ENCODE assay signal across 9 cellular contexts in the genomic region with DNA sequence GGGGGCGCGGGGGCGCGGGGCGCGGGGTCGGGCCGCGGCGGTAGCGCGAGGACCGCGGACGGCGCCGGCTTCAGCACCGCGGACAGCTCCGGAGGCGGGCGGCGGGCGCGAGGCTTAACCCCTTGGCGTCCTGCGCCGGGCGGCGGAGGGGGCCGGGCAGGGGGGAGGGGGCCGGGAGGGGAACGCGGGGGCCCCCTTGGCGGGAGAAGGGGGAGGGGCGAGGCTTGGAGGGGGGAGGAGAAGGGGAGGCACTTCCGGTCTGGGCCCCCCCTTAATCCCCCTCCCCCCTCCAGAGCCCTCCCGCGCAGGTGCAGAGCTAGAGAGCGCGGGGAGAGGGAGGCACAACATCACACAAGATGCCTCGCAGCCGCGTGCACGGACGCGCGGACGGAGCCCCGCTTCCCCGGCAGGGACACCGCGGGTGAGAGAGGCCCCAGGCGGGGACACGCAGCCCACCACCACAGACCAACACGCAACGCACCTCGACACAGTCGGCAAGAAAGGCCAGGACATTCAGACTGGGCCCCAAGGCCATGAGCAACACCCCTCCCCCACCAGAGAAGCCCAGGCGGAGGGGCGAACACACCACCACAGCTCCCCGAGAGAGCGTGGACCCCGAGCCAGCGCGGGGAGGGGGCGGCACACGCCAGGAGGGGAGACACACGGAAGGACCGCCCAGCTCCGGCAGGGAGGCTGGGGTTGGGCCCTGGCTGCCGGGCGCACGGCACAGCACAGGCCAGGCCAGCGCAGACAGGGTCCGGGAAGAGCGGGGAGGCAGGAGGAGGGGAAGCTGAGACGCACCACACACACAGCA. TPM values are rescaled to one million over a fixed set of nuclear protein-coding genes. Genes with fewer than 3 reads are reported as not detected.
DNase-seq lines count a peak whose midpoint lies in the region; ATAC-seq and TF ChIP-seq lines count a peak whose summit lies in the region.
"Had no signal": no experiment of that assay in that cellular context is flagged by ENCODE, and none has a peak within 500 bp of the region (broad histone marks: within the 10 kb centered on the region; RNA-seq: fewer than 3 reads in every experiment).

No MANE protein-coding gene starts in this region.

- intact Hi-C loops in activated CD4-positive, alpha-beta T cell treated with anti-CD3 and anti-CD28 coated beads for 36 hours (cut with DNase I, micrococcal nuclease): no loop called here

- CTCF ChIA-PET in activated CD4-positive, alpha-beta T cell treated with anti-CD3 and anti-CD28 coated beads for 36 hours (lab: Charles Lee): interaction anchor here (0.5 kb wide), 1 partner anchor 103 kb away, joined by 3 read pairs; no protein-coding TSS in a partner anchor

- no peak overlapping the region for H3K27ac Mint-ChIP-seq in activated CD4-positive, alpha-beta T cell treated with anti-CD3 and anti-CD28 coated beads for 36 hours
- no peak overlapping the region for H3K27ac Mint-ChIP-seq in progenitor cell of endocrine pancreas
- H3K27ac Mint-ChIP-seq: activated B cell treated with CpG ODN at 0.5 μM for 24 hours had no signal

- H3K4me1 Mint-ChIP-seq in activated CD4-positive, alpha-beta T cell treated with anti-CD3 and anti-CD28 coated beads for 36 hours: no peaks in the 10 kb centered on the region
- H3K4me1 Mint-ChIP-seq in progenitor cell of endocrine pancreas (ENCODE audit: low read depth): no peaks in the 10 kb centered on the region

- H3K9me3 Mint-ChIP-seq in activated CD4-positive, alpha-beta T cell treated with anti-CD3 and anti-CD28 coated beads for 36 hours (ENCODE audit: low read depth): no peaks in the 10 kb centered on the region
- no peaks in the 10 kb centered on the region for H3K9me3 Mint-ChIP-seq in progenitor cell of endocrine pancreas (ENCODE audit: low read depth)
- H3K9me3 Mint-ChIP-seq: activated B cell treated with CpG ODN at 0.5 μM for 24 hours had no signal

- peak; percentile 60 for DNase-seq in activated CD4-positive, alpha-beta T cell treated with anti-CD3 and anti-CD28 coated beads for 36 hours
- DNase-seq in activated CD4-positive, alpha-beta T cell treated with anti-CD3 and anti-CD28 coated beads for 1 hour: no peak
- peak; percentile 83 for DNase-seq in NCI-H2171 treated with DMSO at 0.1 percent for 48 hours (lab: John Stamatoyannopoulos, UW)
- peak; percentile 91 for DNase-seq in cerebellum (ENCODE audit: low spot score)
- peak; percentile 66 for DNase-seq in progenitor cell of endocrine pancreas (ENCODE audit: low spot score, unreplicated experiment)
- no peak for DNase-seq in T1000 (lab: John Stamatoyannopoulos, UW)
- DNase-seq in NCI-H345 (lab: John Stamatoyannopoulos, UW): no peak
- DNase-seq: activated B cell treated with CpG ODN at 0.5 μM for 24 hours had no signal

- POLR2A ChIA-PET in activated CD4-positive, alpha-beta T cell treated with anti-CD3 and anti-CD28 coated beads for 36 hours (lab: Charles Lee): interaction anchor here (1.0 kb wide), 1 partner anchor 19 kb away, joined by 3 read pairs; no protein-coding TSS in a partner anchor

- TF ChIP-seq CTCF in progenitor cell of endocrine pancreas (IDR thresholded peaks at IDR 0.05; ENCODE audit: unreplicated experiment): no peak

- ATAC-seq in activated CD4-positive, alpha-beta T cell treated with anti-CD3 and anti-CD28 coated beads for 36 hours: peak; percentile 42
- ATAC-seq in HG02759 (IDR thresholded peaks at IDR 0.05; ENCODE audit: unreplicated experiment): no peak

- H3K36me3 Mint-ChIP-seq in activated CD4-positive, alpha-beta T cell treated with anti-CD3 and anti-CD28 coated beads for 36 hours (ENCODE audit: low read depth): no peaks in the 10 kb centered on the region
- H3K36me3 Mint-ChIP-seq in progenitor cell of endocrine pancreas (ENCODE audit: insufficient read depth): no peaks in the 10 kb centered on the region

- peaks cover 52% of the 10 kb centered on the region for H3K27me3 Mint-ChIP-seq in activated CD4-positive, alpha-beta T cell treated with anti-CD3 and anti-CD28 coated beads for 36 hours
- H3K27me3 Mint-ChIP-seq in progenitor cell of endocrine pancreas: peaks cover 89% of the 10 kb centered on the region

- no peak overlapping the region for H3K4me3 Mint-ChIP-seq in activated CD4-positive, alpha-beta T cell treated with anti-CD3 and anti-CD28 coated beads for 36 hours
- no peak overlapping the region for H3K4me3 Mint-ChIP-seq in progenitor cell of endocrine pancreas (ENCODE audit: low read depth)
- H3K4me3 Mint-ChIP-seq: activated B cell treated with CpG ODN at 0.5 μM for 24 hours had no signal

RNA-seq across cellular contexts. Expression of gene SHANK1, which starts 24.1 kb away (rescaled TPM):
- total RNA-seq in activated CD4-positive, alpha-beta T cell treated with anti-CD3 and anti-CD28 coated beads for 36 hours: not detected
- total RNA-seq in cerebellum: 19.3 TPM
- total RNA-seq in progenitor cell of endocrine pancreas: 0.20 and 0.36 TPM in 2 replicates
- total RNA-seq: activated B cell treated with CpG ODN at 0.5 μM for 24 hours had no signal

RNA-seq across cellular contexts. Expression of gene CLEC11A, which starts 27.7 kb away (rescaled TPM):
- total RNA-seq in activated CD4-positive, alpha-beta T cell treated with anti-CD3 and anti-CD28 coated beads for 36 hours: 1 to 10 TPM in 1 of 2 experiments, under 1 TPM in 1; 0.64 to 1.0 TPM
- total RNA-seq in cerebellum (4.4 TPM), progenitor cell of endocrine pancreas (4.7 and 5.4 TPM in 2 replicates)

RNA-seq across cellular contexts. Expression of gene C19orf81, which starts 46.2 kb away (rescaled TPM):
- total RNA-seq in activated CD4-positive, alpha-beta T cell treated with anti-CD3 and anti-CD28 coated beads for 36 hours: 1 to 10 TPM; 1.3 to 1.7 TPM
- total RNA-seq in cerebellum (2.1 TPM), progenitor cell of endocrine pancreas (5.6 and 8.6 TPM in 2 replicates)
- total RNA-seq: activated B cell treated with CpG ODN at 0.5 μM for 24 hours had no signal

RNA-seq across cellular contexts. Expression of gene SYT3, which starts 55.8 kb away (rescaled TPM):
- under 1 TPM; 0.11 to 0.16 TPM for total RNA-seq in activated CD4-positive, alpha-beta T cell treated with anti-CD3 and anti-CD28 coated beads for 36 hours
- total RNA-seq in cerebellum: 13.0 TPM
- total RNA-seq in progenitor cell of endocrine pancreas: 0.91 and 1.8 TPM in 2 replicates

Comparison
In these comparisons a context has a peak if more than half of its experiments do, and no peak if none do; other contexts are left out.
1. DNase-seq: peak in activated CD4-positive, alpha-beta T cell treated with anti-CD3 and anti-CD28 coated beads for 36 hours (single experiment), NCI-H2171 treated with DMSO at 0.1 percent for 48 hours (single experiment), cerebellum (single experiment) and progenitor cell of endocrine pancreas (single experiment); none in activated CD4-positive, alpha-beta T cell treated with anti-CD3 and anti-CD28 coated beads for 1 hour (single experiment), T1000 (single experiment) and NCI-H345 (single experiment).
2. RNA of gene SHANK1, which starts 24.1 kb away (total RNA-seq): 19.3 TPM in cerebellum (single experiment); 0.20 to 0.36 TPM in progenitor cell of endocrine pancreas and not detected in activated CD4-positive, alpha-beta T cell treated with anti-CD3 and anti-CD28 coated beads for 36 hours; every median in the first group is over 10 times any median in the second.